In the genomic region with DNA sequence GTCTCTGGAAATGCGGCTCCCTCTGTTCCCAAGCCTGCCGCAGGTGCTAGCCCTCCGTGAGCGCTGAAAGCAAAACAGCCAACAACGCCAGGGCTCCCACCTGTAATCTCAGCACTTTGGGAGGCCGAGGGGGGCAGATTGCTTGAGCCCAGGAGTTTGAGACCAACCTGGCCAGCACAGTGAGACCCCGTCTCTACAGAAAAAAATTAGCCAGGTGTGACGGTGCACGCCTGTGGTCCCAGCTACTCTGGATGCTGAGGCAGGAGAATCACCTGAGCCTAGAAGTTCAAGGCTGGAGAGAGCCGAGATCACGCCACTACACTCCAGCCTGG, we compare ENCODE assay signal across 8 cellular contexts. TPM values are rescaled to one million over a fixed set of nuclear protein-coding genes. Genes with fewer than 3 reads are reported as not detected.
DNase-seq lines count a peak whose midpoint lies in the region; ATAC-seq and TF ChIP-seq lines count a peak whose summit lies in the region.

No MANE protein-coding gene starts in this region.

- H3K27me3 Mint-ChIP-seq in brain (peaks cover 4% of the 10 kb centered on the region), memory B cell (no peaks in the 10 kb centered on the region)
- no peaks in the 10 kb centered on the region for H3K27me3 Mint-ChIP-seq in CD8-positive, alpha-beta T cell (ENCODE audit: low read depth)

- no peaks in the 10 kb centered on the region for H3K9me3 ChIP-seq in thymus (ENCODE audit: control insufficient read depth)
- no peaks in the 10 kb centered on the region for H3K9me3 ChIP-seq in CD8-positive, alpha-beta T cell (ENCODE audit: low read length)

- no peak for ATAC-seq in memory B cell (ENCODE audit: low read depth)
- ATAC-seq in CD8-positive, alpha-beta T cell, result no peak

- peaks cover 34% of the 10 kb centered on the region for H3K4me1 Mint-ChIP-seq in brain
- H3K4me1 Mint-ChIP-seq in memory B cell, result peaks cover 42% of the 10 kb centered on the region
- peaks cover 8% of the 10 kb centered on the region for H3K4me1 Mint-ChIP-seq in CD8-positive, alpha-beta T cell (ENCODE audit: low read depth)

- H3K36me3 ChIP-seq in thymus (ENCODE audit: control insufficient read depth, insufficient read depth), result no peaks in the 10 kb centered on the region
- H3K36me3 ChIP-seq in CD8-positive, alpha-beta T cell (ENCODE audit: insufficient read depth, low read length), result no peaks in the 10 kb centered on the region

- 43% methylated on average over 11 of the region's 11 CpGs for WGBS in thymus

- peaks cover 35% of the 10 kb centered on the region for H3K4me1 ChIP-seq in thymus (ENCODE audit: control insufficient read depth, insufficient read depth, low read length)
- peaks cover 9% of the 10 kb centered on the region for H3K4me1 ChIP-seq in CD8-positive, alpha-beta T cell (ENCODE audit: insufficient read depth, low read length)

- intact Hi-C loops in CD8-positive, alpha-beta T cell (cut with DNase I, micrococcal nuclease), result no loop called here

- POLR2A ChIA-PET in CD8-positive, alpha-beta T cell (lab: Charles Lee), result no interaction called here

- TF ChIP-seq CTCF in brain (conservative IDR thresholded peaks at IDR 0.05), result no peak
- no peak for TF ChIP-seq CTCF in GM10266 (IDR thresholded peaks at IDR 0.05; ENCODE audit: control insufficient read depth, insufficient read depth, low read depth, missing control alignments)
- no peak for TF ChIP-seq CTCF in CD8-positive, alpha-beta T cell (IDR thresholded peaks at IDR 0.05)

- DNase-seq in NCI-H146 treated with DMSO at 0.1 percent for 48 hours (lab: John Stamatoyannopoulos, UW; ENCODE audit: unreplicated experiment) (peak; percentile 37), NCI-H146 (lab: John Stamatoyannopoulos, UW) (no peak), memory B cell (ENCODE audit: low spot score in 2 of 2) (no peak), GM10266 (ENCODE audit: extremely low spot score) (no peak), Ammon's horn (ENCODE audit: low spot score) (no peak)
- no peak for DNase-seq in CD8-positive, alpha-beta T cell

- H3K27me3 ChIP-seq in thymus (ENCODE audit: control insufficient read depth, insufficient read depth), result no peaks in the 10 kb centered on the region
- no peaks in the 10 kb centered on the region for H3K27me3 ChIP-seq in CD8-positive, alpha-beta T cell (ENCODE audit: insufficient read depth, low read length)

- H3K27ac Mint-ChIP-seq in brain, result peak overlapping the region in 3 of 5 experiments; percentile 86 to 96 (median 95)
- H3K27ac Mint-ChIP-seq in memory B cell, result peak overlapping the region; percentile 99
- H3K27ac Mint-ChIP-seq in CD8-positive, alpha-beta T cell, result no peak overlapping the region

- no peak overlapping the region for H3K4me3 ChIP-seq in thymus (ENCODE audit: low read length)
- H3K4me3 ChIP-seq in CD8-positive, alpha-beta T cell (ENCODE audit: low read depth, low read length), result no peak overlapping the region

- CTCF ChIA-PET in CD8-positive, alpha-beta T cell (lab: Charles Lee), result interaction anchor here (0.7 to 7.6 kb wide), 4 partner anchors 10 to 47 kb away, joined by 3 to 70 read pairs (median 10); no protein-coding TSS in a partner anchor

- peaks cover 4% of the 10 kb centered on the region for H3K36me3 Mint-ChIP-seq in brain
- H3K36me3 Mint-ChIP-seq in memory B cell, result peaks cover 2% of the 10 kb centered on the region
- H3K36me3 Mint-ChIP-seq in CD8-positive, alpha-beta T cell, result no peaks in the 10 kb centered on the region

- H3K9me3 Mint-ChIP-seq in brain (peaks cover 0 to 9% (median 5%) of the 10 kb centered on the region in 5 experiments), memory B cell (peaks cover 4% of the 10 kb centered on the region)
- peaks cover 2% of the 10 kb centered on the region for H3K9me3 Mint-ChIP-seq in CD8-positive, alpha-beta T cell

- peak overlapping the region; percentile 90 for H3K27ac ChIP-seq in thymus (ENCODE audit: low read depth)
- no peak overlapping the region for H3K27ac ChIP-seq in CD8-positive, alpha-beta T cell (ENCODE audit: low read depth, low read length)

- H3K4me3 Mint-ChIP-seq in brain (peak overlapping the region in 1 of 5 experiments; percentile 75), memory B cell (peak overlapping the region; percentile 82)
- H3K4me3 Mint-ChIP-seq in CD8-positive, alpha-beta T cell, result no peak overlapping the region

RNA-seq across cellular contexts. Expression of a gene that starts 41.3 kb away (rescaled TPM):
- polyA plus RNA-seq in brain (ENCODE audit: insufficient read depth, low read depth, low replicate concordance) (2,636 TPM), thymus (2,183 TPM)
- 1,000 to 10,000 TPM; 1,661 to 1,675 TPM for total RNA-seq in CD8-positive, alpha-beta T cell
